28 cellular contexts compared by ENCODE assay signal in genomic region chr3:145760036-145760435, GRCh38.
"Had no signal": no experiment of that assay in that cellular context is flagged by ENCODE, and none has a peak within 500 bp of the region (broad histone marks: within the 10 kb centered on the region; RNA-seq: fewer than 3 reads in every experiment).

No MANE protein-coding gene starts in this region.

- H3K4me1 Mint-ChIP-seq: naive thymus-derived CD8-positive, alpha-beta T cell; neural crest cell; stimulated activated naive B cell treated with anti-CD40 and anti-IgM and Interleukin-4, amounts not matched to agents 10 μg/mL and 1 μg/mL and 100 μg/mL, for 72 hours had no signal

- H3K27ac ChIP-seq: neutrophil, pancreas, prostate gland, right lobe of liver, sigmoid colon, stomach, thoracic aorta, thyroid gland, tibial nerve, upper lobe of left lung, vagina had no signal

- H3K27ac Mint-ChIP-seq: naive thymus-derived CD8-positive, alpha-beta T cell; natural killer cell treated with Interleukin-12 subunit alpha and Interleukin-12 subunit beta and Interleukin-15 and Interleukin-18, amount 100 ng/mL, for 72 hours; nephron progenitor cell; stimulated activated naive B cell treated with anti-CD40 and anti-IgM and Interleukin-4, amounts not matched to agents 10 μg/mL and 1 μg/mL and 100 μg/mL, for 72 hours; stimulated activated naive CD8-positive, alpha-beta T cell treated with anti-CD3 and anti-CD28 coated beads, Interleukin-15, Interleukin-2, amounts not matched to agents 100 ng/mL and 50 ng/mL, for 24 hours had no signal

- H3K9me3 Mint-ChIP-seq: nephron progenitor cell; neural crest cell; stimulated activated naive B cell treated with anti-CD40 and anti-IgM and Interleukin-4, amounts not matched to agents 10 μg/mL and 1 μg/mL and 100 μg/mL, for 72 hours had no signal

- FAIRE-seq: urothelium cell line had no signal

- H3K4me3 ChIP-seq: pancreas, prostate gland, right lobe of liver, sigmoid colon, stomach, thoracic aorta, thyroid gland, tibial nerve, upper lobe of left lung, vagina had no signal

- H3K36me3 Mint-ChIP-seq: naive thymus-derived CD8-positive, alpha-beta T cell; stimulated activated naive B cell treated with anti-CD40 and anti-IgM and Interleukin-4, amounts not matched to agents 10 μg/mL and 1 μg/mL and 100 μg/mL, for 72 hours had no signal

- H3K4me1 ChIP-seq: pancreas, prostate gland, right lobe of liver, sigmoid colon, stomach, thyroid gland, tibial nerve, upper lobe of left lung, vagina had no signal

- H3K36me3 ChIP-seq: neutrophil, pancreas, prostate gland, right lobe of liver, sigmoid colon, stomach, thoracic aorta, thyroid gland, tibial nerve, upper lobe of left lung, vagina had no signal

- H3K4me3 Mint-ChIP-seq: naive thymus-derived CD8-positive, alpha-beta T cell; natural killer cell treated with Interleukin-12 subunit alpha and Interleukin-12 subunit beta and Interleukin-15 and Interleukin-18, amount 100 ng/mL, for 72 hours; nephron progenitor cell; neural crest cell; stimulated activated naive B cell treated with anti-CD40 and anti-IgM and Interleukin-4, amounts not matched to agents 10 μg/mL and 1 μg/mL and 100 μg/mL, for 72 hours; stimulated activated naive CD8-positive, alpha-beta T cell treated with anti-CD3 and anti-CD28 coated beads, Interleukin-15, Interleukin-2, amounts not matched to agents 100 ng/mL and 50 ng/mL, for 24 hours had no signal

- ATAC-seq: naive thymus-derived CD8-positive, alpha-beta T cell; natural killer cell treated with Interleukin-12 subunit alpha and Interleukin-12 subunit beta and Interleukin-15 and Interleukin-18, amount 100 ng/mL, for 72 hours; pancreas; right cardiac atrium; right lobe of liver; stimulated activated naive B cell treated with anti-CD40 and anti-IgM and Interleukin-4, amounts not matched to agents 10 μg/mL and 1 μg/mL and 100 μg/mL, for 72 hours had no signal

- H3K27me3 ChIP-seq: neutrophil, pancreas, right lobe of liver, sigmoid colon, stomach, thyroid gland, tibial nerve, upper lobe of left lung, vagina had no signal

- H3K9me3 ChIP-seq: neutrophil, pancreas, prostate gland, right lobe of liver, sigmoid colon, stomach, thoracic aorta, thyroid gland, tibial nerve, upper lobe of left lung, vagina had no signal

- DNase-seq: naive thymus-derived CD8-positive, alpha-beta T cell; nephron progenitor cell; nucleus accumbens; pancreas; right cardiac atrium; right lobe of liver; sigmoid colon; small intestine; stimulated activated CD4-positive, alpha-beta T cell treated with anti-CD3 and anti-CD28 coated beads, Interleukin-15, amount 100 ng/mL, for 24 hours; stimulated activated CD4-positive, alpha-beta T cell treated with anti-CD3 and anti-CD28 coated beads, Interleukin-2, amount 100 ng/mL, for 24 hours; stimulated activated CD4-positive, alpha-beta T cell treated with anti-CD3 and anti-CD28 coated beads, Interleukin-2, amount 100 ng/mL, for 48 hours; stimulated activated CD4-positive, alpha-beta T cell treated with anti-CD3 and anti-CD28 coated beads, Interleukin-4, amount 100 ng/mL, for 4 hours; stimulated activated CD8-positive, alpha-beta memory T cell treated with anti-CD3 and anti-CD28 coated beads, Interleukin-4, amount 100 ng/mL, for 48 hours; stimulated activated naive B cell treated with anti-CD40 and anti-IgM and Interleukin-4, amounts not matched to agents 10 μg/mL and 1 μg/mL and 100 μg/mL, for 72 hours; stimulated activated naive CD4-positive, alpha-beta T cell treated with Interleukin-2 at 50 U/mL for 16 hours; stomach; thyroid gland; trophoblast cell had no signal
